Comparison of ENCODE assay signal across 25 cellular contexts in the genomic region with DNA sequence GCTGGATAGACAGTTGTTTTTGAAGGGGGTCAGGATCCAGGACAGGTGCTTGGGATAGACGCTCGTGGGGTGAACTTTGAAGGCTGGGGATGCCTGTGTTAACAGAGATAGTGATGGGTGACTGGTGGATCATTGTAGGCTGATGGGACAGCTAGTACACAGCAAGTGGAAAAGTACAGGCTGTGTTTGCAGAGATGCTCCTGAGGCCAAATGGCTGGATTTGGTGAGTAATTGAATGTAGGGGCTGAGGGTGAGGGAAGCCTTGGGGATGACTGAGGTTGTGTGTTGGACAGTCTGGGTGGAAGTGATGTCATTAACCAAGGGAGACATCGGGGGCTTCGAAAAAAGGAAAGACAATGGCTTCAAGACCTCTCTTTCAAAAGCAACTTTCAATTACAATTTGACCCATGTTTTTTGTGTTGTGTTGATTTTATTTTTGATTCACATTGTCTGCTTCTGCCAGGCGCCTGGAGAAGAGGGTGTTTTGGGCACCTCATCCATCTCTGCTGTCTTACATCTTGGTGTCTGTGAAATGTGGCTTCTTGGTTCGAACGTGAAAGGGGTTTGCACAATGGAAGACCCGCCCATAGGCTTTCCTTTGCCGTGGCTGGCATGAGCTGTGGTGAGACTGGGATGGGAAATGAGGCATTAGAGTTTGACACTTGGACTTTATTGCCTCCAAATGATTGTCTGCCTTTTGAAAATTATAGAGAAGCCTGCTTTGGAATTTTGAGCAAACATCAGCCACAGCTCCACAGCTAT.
DNase-seq lines count a peak whose midpoint lies in the region; ATAC-seq and TF ChIP-seq lines count a peak whose summit lies in the region.
"Had no signal": no experiment of that assay in that cellular context is flagged by ENCODE, and none has a peak within 500 bp of the region (broad histone marks: within the 10 kb centered on the region; RNA-seq: fewer than 3 reads in every experiment).

No MANE protein-coding gene starts in this region.

- TF ChIP-seq CTCF in thoracic aorta (IDR thresholded peaks at IDR 0.05) (no peak), coronary artery (IDR thresholded peaks at IDR 0.05) (no peak), endothelial cell (IDR thresholded peaks at IDR 0.05; ENCODE audit: unreplicated experiment) (no peak)

- no peaks in the 10 kb centered on the region for H3K36me3 Mint-ChIP-seq in endothelial cell (ENCODE audit: low read depth, unreplicated experiment)
- H3K36me3 Mint-ChIP-seq in stimulated activated effector memory CD8-positive, alpha-beta T cell treated with anti-CD3 and anti-CD28 coated beads, Interleukin-12 subunit alpha, Interleukin-12 subunit beta, amount 100 ng/mL, for 72 hours = no peaks in the 10 kb centered on the region

- no peaks in the 10 kb centered on the region for H3K9me3 ChIP-seq in thoracic aorta
- H3K9me3 ChIP-seq: SJSA1 had no signal

- H3K4me1 Mint-ChIP-seq in endothelial cell (ENCODE audit: unreplicated experiment) = peaks cover 13% of the 10 kb centered on the region
- peaks cover 5% of the 10 kb centered on the region for H3K4me1 Mint-ChIP-seq in stimulated activated effector memory CD8-positive, alpha-beta T cell treated with anti-CD3 and anti-CD28 coated beads, Interleukin-12 subunit alpha, Interleukin-12 subunit beta, amount 100 ng/mL, for 72 hours

- H3K27ac Mint-ChIP-seq in endothelial cell (ENCODE audit: unreplicated experiment) = no peak overlapping the region
- no peak overlapping the region for H3K27ac Mint-ChIP-seq in stimulated activated effector memory CD8-positive, alpha-beta T cell treated with anti-CD3 and anti-CD28 coated beads, Interleukin-12 subunit alpha, Interleukin-12 subunit beta, amount 100 ng/mL, for 72 hours
- H3K27ac Mint-ChIP-seq: CD4-positive, alpha-beta T cell; GM23338 had no signal

- no peaks in the 10 kb centered on the region for H3K36me3 ChIP-seq in thoracic aorta
- H3K36me3 ChIP-seq: SJSA1 had no signal

- no peaks in the 10 kb centered on the region for H3K9me3 Mint-ChIP-seq in endothelial cell (ENCODE audit: unreplicated experiment)
- H3K9me3 Mint-ChIP-seq in stimulated activated effector memory CD8-positive, alpha-beta T cell treated with anti-CD3 and anti-CD28 coated beads, Interleukin-12 subunit alpha, Interleukin-12 subunit beta, amount 100 ng/mL, for 72 hours = no peaks in the 10 kb centered on the region
- H3K9me3 Mint-ChIP-seq: CD4-positive, alpha-beta T cell; GM23338 had no signal

- H3K27me3 ChIP-seq in thoracic aorta (replicated peaks; ENCODE audit: insufficient read depth) = no peaks in the 10 kb centered on the region
- H3K27me3 ChIP-seq: SJSA1 had no signal

- peaks cover 4% of the 10 kb centered on the region for H3K27me3 Mint-ChIP-seq in endothelial cell (ENCODE audit: unreplicated experiment)

- H3K4me3 ChIP-seq in thoracic aorta = no peak overlapping the region
- H3K4me3 ChIP-seq in coronary artery = no peak overlapping the region
- H3K4me3 ChIP-seq: GM23338, SJSA1 had no signal

- ATAC-seq in thoracic aorta (ENCODE audit: insufficient number of reproducible peaks, low FRiP score, low read depth) (no peak), GM18511 (IDR thresholded peaks at IDR 0.05; ENCODE audit: unreplicated experiment) (no peak)
- no peak for ATAC-seq in stimulated activated effector memory CD8-positive, alpha-beta T cell treated with anti-CD3 and anti-CD28 coated beads, Interleukin-12 subunit alpha, Interleukin-12 subunit beta, amount 100 ng/mL, for 72 hours
- ATAC-seq: GM23338, Right ventricle myocardium inferior had no signal

- DNase-seq in D341Med (ENCODE audit: low spot score) (peak; percentile 5), RPMI7951 (ENCODE audit: low read depth) (peak; percentile 31), islet precursor cell (peak; percentile 57), thoracic aorta (ENCODE audit: low spot score) (no peak), coronary artery (ENCODE audit: low spot score) (no peak), endothelial cell (ENCODE audit: low spot score) (no peak)
- no peak for DNase-seq in stimulated activated effector memory CD8-positive, alpha-beta T cell treated with anti-CD3 and anti-CD28 coated beads, Interleukin-12 subunit alpha, Interleukin-12 subunit beta, amount 100 ng/mL, for 72 hours (ENCODE audit: low spot score in 2 of 2)
- DNase-seq: CD4-positive, alpha-beta T cell; COR-L47; DMS 273 treated with DMSO at 0.1 percent for 48 hours; DMS79 treated with DMSO at 0.1 percent for 48 hours; HCEC 1CT; IMR-90; NCI-H1105; NCI-H146; NCI-H2029; NCI-H2227 treated with DMSO at 0.1 percent for 48 hours; NCI-H510A treated with DMSO at 0.1 percent for 48 hours; NCI-H748 treated with DMSO at 0.1 percent for 48 hours; NK-92 treated with Interleukin-12 subunit alpha and Interleukin-12 subunit beta, amount 100 ng/mL, for 24 hours had no signal

- no peak overlapping the region for H3K4me3 Mint-ChIP-seq in endothelial cell (ENCODE audit: unreplicated experiment)
- no peak overlapping the region for H3K4me3 Mint-ChIP-seq in stimulated activated effector memory CD8-positive, alpha-beta T cell treated with anti-CD3 and anti-CD28 coated beads, Interleukin-12 subunit alpha, Interleukin-12 subunit beta, amount 100 ng/mL, for 72 hours
- H3K4me3 Mint-ChIP-seq: CD4-positive, alpha-beta T cell; GM23338 had no signal

- H3K27ac ChIP-seq in thoracic aorta = peak overlapping the region; percentile 4 to 49
- no peak overlapping the region for H3K27ac ChIP-seq in coronary artery
- H3K27ac ChIP-seq: KMS-11, SJSA1 had no signal

- peaks cover 28 to 76% of the 10 kb centered on the region in 2 donors for H3K4me1 ChIP-seq in thoracic aorta (ENCODE audit: control insufficient read depth in 1 of 2, low read depth in 2 of 2)

Comparison
In these comparisons a context has a peak if more than half of its experiments do, and no peak if none do; other contexts are left out.
1. DNase-seq: peak in D341Med (single experiment), RPMI7951 (single experiment) and islet precursor cell (single experiment); none in thoracic aorta (single experiment), coronary artery (single experiment), endothelial cell (single experiment) and stimulated activated effector memory CD8-positive, alpha-beta T cell treated with anti-CD3 and anti-CD28 coated beads, Interleukin-12 subunit alpha, Interleukin-12 subunit beta, amount 100 ng/mL, for 72 hours (0 of 2).
2. H3K27ac ChIP-seq: peak in thoracic aorta (2 of 2); none in coronary artery (0 of 2).